In genomic region chr12:123388948-123389559, GRCh38 we compare ENCODE assay signal across 8 cellular contexts. TPM values are rescaled to one million over a fixed set of nuclear protein-coding genes. Genes with fewer than 3 reads are reported as not detected.
DNase-seq lines count a peak whose midpoint lies in the region; TF ChIP-seq lines count a peak whose summit lies in the region.

No MANE protein-coding gene starts in this region.

- H3K4me3 ChIP-seq in Jurkat, Clone E6-1 (ENCODE audit: low read length), result peak overlapping the region; percentile 45; the same call in 1 of the 2 replicates
- H3K4me3 ChIP-seq in fibroblast of villous mesenchyme (ENCODE audit: low read depth, low read length) (peak overlapping the region; percentile 71), smooth muscle cell (peak overlapping the region; percentile 76)

- DNase-seq in NCI-H146 (lab: John Stamatoyannopoulos, UW) (peak; percentile 32), NCI-H146 treated with DMSO at 0.1 percent for 48 hours (lab: John Stamatoyannopoulos, UW; ENCODE audit: unreplicated experiment) (no peak), fibroblast of villous mesenchyme (ENCODE audit: low read depth) (no peak), smooth muscle cell (lab: John Stamatoyannopoulos, UW; ENCODE audit: unreplicated experiment) (no peak), COLO668 (lab: John Stamatoyannopoulos, UW; ENCODE audit: unreplicated experiment) (no peak), inferior parietal cortex (ENCODE audit: extremely low spot score) (no peak), DMS114 treated with DMSO at 0.1 percent for 48 hours (lab: John Stamatoyannopoulos, UW; ENCODE audit: unreplicated experiment) (no peak)
- DNase-seq in Jurkat, Clone E6-1 (ENCODE audit: low read depth, low spot score), result no peak

- 0% methylated on average over 11 of the region's 102 CpGs for WGBS in smooth muscle cell (ENCODE audit: low lambda C conversion rate)

- H3K4me1 ChIP-seq in smooth muscle cell (ENCODE audit: low read depth), result peaks cover 13% of the 10 kb centered on the region

- no peaks in the 10 kb centered on the region for H3K27me3 ChIP-seq in smooth muscle cell (ENCODE audit: low read depth)

- peaks cover 43% of the 10 kb centered on the region for H4K20me1 ChIP-seq in smooth muscle cell (ENCODE audit: low read depth)

- no peak overlapping the region for H3K9ac ChIP-seq in smooth muscle cell (ENCODE audit: low read depth)

- H3K79me2 ChIP-seq in smooth muscle cell (ENCODE audit: low read depth), result peaks cover 74% of the 10 kb centered on the region

- H3K27ac ChIP-seq in smooth muscle cell (ENCODE audit: low read depth), result no peak overlapping the region

- no peaks in the 10 kb centered on the region for H3K9me3 ChIP-seq in smooth muscle cell (replicated peaks; ENCODE audit: low read depth)

- H3K36me3 ChIP-seq in smooth muscle cell (ENCODE audit: low read depth), result no peaks in the 10 kb centered on the region

- H2AFZ ChIP-seq in smooth muscle cell (ENCODE audit: low read depth), result no peak overlapping the region

- peak overlapping the region; percentile 86 for H3K4me2 ChIP-seq in smooth muscle cell

- H3F3A ChIP-seq in smooth muscle cell (ENCODE audit: low read depth), result no peaks in the 10 kb centered on the region

- TF ChIP-seq CTCF in fibroblast of villous mesenchyme (IDR thresholded peaks at IDR 0.05; ENCODE audit: insufficient read depth, low read depth, low read length), result no peak
- no peak for TF ChIP-seq CTCF in smooth muscle cell (IDR thresholded peaks at IDR 0.05; ENCODE audit: borderline replicate concordance, insufficient read depth, poor library complexity, severe bottlenecking)

RNA-seq across cellular contexts. Expression of gene KMT5A, which starts 5.1 kb away (rescaled TPM):
- 56.8 TPM for polyA plus RNA-seq in Jurkat, Clone E6-1 (2012; ENCODE audit: insufficient read depth, insufficient read length)
- total RNA-seq in fibroblast of villous mesenchyme (45.7 and 62.2 TPM in 2 replicates), smooth muscle cell (19.9 and 23.8 TPM in 2 replicates)
- polyA plus RNA-seq in smooth muscle cell, result 15.4 and 17.9 TPM in 2 replicates

RNA-seq across cellular contexts. Expression of gene SBNO1, which starts 24.4 kb away (rescaled TPM):
- 18.2 TPM for polyA plus RNA-seq in Jurkat, Clone E6-1 (2012; ENCODE audit: insufficient read depth, insufficient read length)
- total RNA-seq in fibroblast of villous mesenchyme, result 26.7 and 41.0 TPM in 2 replicates
- total RNA-seq in smooth muscle cell, result 24.5 and 28.9 TPM in 2 replicates
- polyA plus RNA-seq in smooth muscle cell, result 14.6 and 15.5 TPM in 2 replicates

RNA-seq across cellular contexts. Expression of gene RILPL2, which starts 47.4 kb away (rescaled TPM):
- polyA plus RNA-seq in Jurkat, Clone E6-1 (2012; ENCODE audit: insufficient read depth, insufficient read length), result 6.9 TPM
- total RNA-seq in fibroblast of villous mesenchyme (3.5 and 5.6 TPM in 2 replicates), smooth muscle cell (0.31 and 0.85 TPM in 2 replicates)
- 2.2 TPM in 2 replicates for polyA plus RNA-seq in smooth muscle cell
